Comparison of ENCODE assay signal across 14 cellular contexts in genomic region chr7:68691261-68692216, GRCh38.
DNase-seq lines count a peak whose midpoint lies in the region; ATAC-seq, FAIRE-seq and TF ChIP-seq lines count a peak whose summit lies in the region.
"Had no signal": no experiment of that assay in that cellular context is flagged by ENCODE, and none has a peak within 500 bp of the region (broad histone marks: within the 10 kb centered on the region; RNA-seq: fewer than 3 reads in every experiment).

No MANE protein-coding gene starts in this region.

- peak overlapping the region; percentile 93 for H2BK20ac ChIP-seq in IMR-90 (ENCODE audit: low read depth, low read length)

- peaks cover 25% of the 10 kb centered on the region for H3K9me3 ChIP-seq in A549
- 0 out of 2 replicates have a peak, but pooled peaks cover 3% of the 10 kb centered on the region for H3K9me3 ChIP-seq in IMR-90 (ENCODE audit: control insufficient read depth, insufficient read depth, low read length)
- peaks cover 0 to 7% of the 10 kb centered on the region in 2 donors for H3K9me3 ChIP-seq in lung (ENCODE audit: control insufficient read depth in 2 of 2, insufficient read depth in 1 of 2, low read length in 1 of 2)
- H3K9me3 ChIP-seq: lower lobe of right lung had no signal

- TF ChIP-seq EP300 in A549 (IDR thresholded peaks at IDR 0.05) = peak; percentile 83 to 88; a peak in 4 of 5 replicates

- CTCF ChIA-PET in A549 (lab: Yijun Ruan, JAX) (interaction anchor here (0.6 kb wide), 1 partner anchor 623 kb away, joined by 3 read pairs; no protein-coding TSS in a partner anchor), IMR-90 (lab: Yijun Ruan, JAX) (interaction anchor here (0.6 kb wide), 1 partner anchor 60 kb away, joined by 3 read pairs; no protein-coding TSS in a partner anchor)
- CTCF ChIA-PET in activated naive CD4-positive, alpha-beta T cell treated with anti-CD3 and anti-CD28 coated beads, Interleukin-2, amount 10 ng/mL, durations not matched to agents 7 days and 5 days (lab: Charles Lee) = no interaction called here

- no peak overlapping the region for H3K4me3 Mint-ChIP-seq in activated naive CD4-positive, alpha-beta T cell treated with anti-CD3 and anti-CD28 coated beads, Interleukin-2, amount 10 ng/mL, durations not matched to agents 7 days and 5 days
- H3K4me3 Mint-ChIP-seq: neural crest cell had no signal

- peak overlapping the region; percentile 93 for H2BK120ac ChIP-seq in IMR-90 (ENCODE audit: low read depth, low read length)

- H3K9me3 Mint-ChIP-seq in activated naive CD4-positive, alpha-beta T cell treated with anti-CD3 and anti-CD28 coated beads, Interleukin-2, amount 10 ng/mL, durations not matched to agents 7 days and 5 days = peaks cover 34% of the 10 kb centered on the region

- DNase-seq in A549 (ENCODE audit: low read depth in 1 of 2, low spot score in 1 of 2) = peak; percentile 66 to 93
- DNase-seq in IMR-90 = peak; percentile 90
- DNase-seq in bronchial epithelial cell (ENCODE audit: low read depth) = no peak
- DNase-seq in lung (ENCODE audit: low spot score) = no peak
- DNase-seq in activated naive CD4-positive, alpha-beta T cell treated with anti-CD3 and anti-CD28 coated beads, Interleukin-2, amount 10 ng/mL, durations not matched to agents 7 days and 5 days = no peak
- no peak for DNase-seq in NCI-H2029 (lab: John Stamatoyannopoulos, UW)
- DNase-seq in COLO668 (lab: John Stamatoyannopoulos, UW; ENCODE audit: unreplicated experiment) = no peak
- DNase-seq: lower lobe of right lung, NCI-H1417 treated with DMSO at 0.1 percent for 48 hours, NCI-H524, T-helper 9 cell had no signal

- peak overlapping the region; percentile 70; the same call in 1 of the 2 replicates for H2AK5ac ChIP-seq in IMR-90 (ENCODE audit: low read depth, low read length)

- FAIRE-seq in A549 (lab: Jason Lieb, UNC) = peak; percentile 87
- peak; percentile 58 for FAIRE-seq in bronchial epithelial cell (lab: Jason Lieb, UNC)

- H3K36me3 ChIP-seq in IMR-90 (ENCODE audit: control insufficient read depth, insufficient read depth, low read length) = no peaks in the 10 kb centered on the region
- no peaks in the 10 kb centered on the region for H3K36me3 ChIP-seq in bronchial epithelial cell (ENCODE audit: control insufficient read depth, insufficient read depth, low read length)
- no peaks in the 10 kb centered on the region for H3K36me3 ChIP-seq in lung (ENCODE audit: control insufficient read depth in 2 of 2, insufficient read depth in 2 of 2, low read length in 2 of 2)
- H3K36me3 ChIP-seq: lower lobe of right lung had no signal

- H3K9me1 ChIP-seq in IMR-90 (ENCODE audit: insufficient read depth, low read length) = 0 out of 2 replicates have a peak, but pooled peaks cover 3% of the 10 kb centered on the region

- peak overlapping the region; percentile 22 for H2AK9ac ChIP-seq in IMR-90 (replicated peaks; ENCODE audit: low read depth, low read length, poor library complexity)

- intact Hi-C loops in IMR-90 (cut with micrococcal nuclease) = loop anchor here (1.0 kb wide), 1 partner anchor 8 kb away; no protein-coding TSS in a partner anchor

- TF ChIP-seq RAD21 in A549 (conservative IDR thresholded peaks at IDR 0.05 in 1 of 2, IDR thresholded peaks at IDR 0.05 in 1 of 2) (peak; percentile 42 to 53), IMR-90 (IDR thresholded peaks at IDR 0.05; ENCODE audit: low read length) (no peak)

- TF ChIP-seq CTCF in A549 (IDR thresholded peaks at IDR 0.05) = no peak
- no peak for TF ChIP-seq CTCF in IMR-90 (conservative IDR thresholded peaks at IDR 0.05; ENCODE audit: low read depth, low read length)
- no peak for TF ChIP-seq CTCF in bronchial epithelial cell (IDR thresholded peaks at IDR 0.05; ENCODE audit: insufficient read depth, low read length, severe bottlenecking)
- no peak for TF ChIP-seq CTCF in lung (IDR thresholded peaks at IDR 0.05; ENCODE audit: control extremely low read depth, extremely low read depth)

- no peaks in the 10 kb centered on the region for H3K27me3 Mint-ChIP-seq in activated naive CD4-positive, alpha-beta T cell treated with anti-CD3 and anti-CD28 coated beads, Interleukin-2, amount 10 ng/mL, durations not matched to agents 7 days and 5 days

- no TSS peak for BruUV-seq in IMR-90 (replicated peaks; lab: Mats Ljungman, UMichigan)

- in situ Hi-C loops in IMR-90 (cut with MboI; ENCODE audit: low sequenced_read_pairs) = no loop called here

- H2BK5ac ChIP-seq in IMR-90 (ENCODE audit: low read depth, low read length, poor library complexity, severe bottlenecking) = peak overlapping the region; percentile 75

- H3K27ac ChIP-seq in A549 (peak overlapping the region; percentile 78 to 90), IMR-90 (ENCODE audit: insufficient read depth, low read length) (peak overlapping the region; percentile 41; the same call in 1 of the 2 replicates), lung (ENCODE audit: low read depth in 1 of 2, low read length in 1 of 2) (no peak overlapping the region)
- H3K27ac ChIP-seq: lower lobe of right lung had no signal

- H3K4me2 ChIP-seq in A549 = peak overlapping the region; percentile 60
- H3K4me2 ChIP-seq in IMR-90 (ENCODE audit: low read depth, low read length) = peak overlapping the region; percentile 4

- no peak overlapping the region for H3K27ac Mint-ChIP-seq in activated naive CD4-positive, alpha-beta T cell treated with anti-CD3 and anti-CD28 coated beads, Interleukin-2, amount 10 ng/mL, durations not matched to agents 7 days and 5 days
- H3K27ac Mint-ChIP-seq: activated T-helper 2 cell treated with anti-CD3 and anti-CD28 coated beads, Interferon-gamma antibody, Interleukin-2, Interleukin-4, amounts not matched to agents 10 μg/mL and 5 μg/mL and 100 μg/mL, durations not matched to agents 14 hours and 24 hours and 36 hours had no signal

- no peak overlapping the region for H2BK15ac ChIP-seq in IMR-90 (ENCODE audit: low read depth, low read length)

- H4K8ac ChIP-seq in IMR-90 (ENCODE audit: low read depth in 2 of 2, low read length in 2 of 2) = peak overlapping the region; percentile 34 to 70; a peak in 2 of 4 replicates

- no peaks in the 10 kb centered on the region for H3K79me1 ChIP-seq in IMR-90 (ENCODE audit: low read depth in 1 of 2, low read length in 2 of 2)

- peak overlapping the region; percentile 81 for H3K18ac ChIP-seq in IMR-90 (ENCODE audit: low read depth, low read length)

- peak; percentile 91 to 94 for ATAC-seq in A549
- peak; percentile 79 for ATAC-seq in IMR-90 (ENCODE audit: low read depth)
- ATAC-seq in lung (ENCODE audit: insufficient read depth, low FRiP score) = peak; percentile 36
- ATAC-seq in GM18502 (IDR thresholded peaks at IDR 0.05; ENCODE audit: poor library complexity, unreplicated experiment) = no peak
- ATAC-seq: lower lobe of right lung had no signal

- no peaks in the 10 kb centered on the region for H4K20me1 ChIP-seq in IMR-90 (ENCODE audit: insufficient read depth, low read length)

- H3K56ac ChIP-seq in IMR-90 (ENCODE audit: extremely low read depth, insufficient read depth, low read length) = peak overlapping the region; percentile 54

- H3K14ac ChIP-seq in IMR-90 (replicated peaks; ENCODE audit: low read depth, low read length) = no peak overlapping the region

- H3K4me1 ChIP-seq in A549 (peaks cover 28% of the 10 kb centered on the region), IMR-90 (ENCODE audit: control insufficient read depth, insufficient read depth, low read length) (peaks cover 4% of the 10 kb centered on the region; the same call in 1 of the 2 replicates), lung (ENCODE audit: control insufficient read depth in 2 of 2, insufficient read depth in 2 of 2, low read length in 2 of 2) (no peaks in the 10 kb centered on the region)
- H3K4me1 ChIP-seq: lower lobe of right lung had no signal

- TF ChIP-seq POLR2A in A549 (IDR thresholded peaks at IDR 0.05; ENCODE audit: low read length) = no peak
- no peak for TF ChIP-seq POLR2A in IMR-90 (IDR thresholded peaks at IDR 0.05; ENCODE audit: low read depth, low read length)

- no peak overlapping the region for H3K23ac ChIP-seq in IMR-90 (ENCODE audit: low read depth, low read length)

- H2AFZ ChIP-seq in IMR-90 (replicated peaks; ENCODE audit: low read length, poor library complexity) = peak overlapping the region; percentile 76

- H3K4me3 ChIP-seq in A549 = no peak overlapping the region
- no peak overlapping the region for H3K4me3 ChIP-seq in IMR-90 (ENCODE audit: insufficient read depth, low read depth, low read length)
- no peak overlapping the region for H3K4me3 ChIP-seq in bronchial epithelial cell (ENCODE audit: low read depth, low read length)
- H3K4me3 ChIP-seq in lung = no peak overlapping the region
- H3K4me3 ChIP-seq: lower lobe of right lung had no signal

- dilution Hi-C loops in IMR-90 (cut with HindIII; ENCODE audit: low sequenced_read_pairs, unreplicated experiment) = no loop called here

- H3K36me3 Mint-ChIP-seq in activated naive CD4-positive, alpha-beta T cell treated with anti-CD3 and anti-CD28 coated beads, Interleukin-2, amount 10 ng/mL, durations not matched to agents 7 days and 5 days = no peaks in the 10 kb centered on the region

- H4K91ac ChIP-seq in IMR-90 (ENCODE audit: insufficient read depth, low read depth, low read length) = peak overlapping the region; percentile 89

- no peaks in the 10 kb centered on the region for H3K4me1 Mint-ChIP-seq in activated naive CD4-positive, alpha-beta T cell treated with anti-CD3 and anti-CD28 coated beads, Interleukin-2, amount 10 ng/mL, durations not matched to agents 7 days and 5 days

- H3K4ac ChIP-seq in IMR-90 (ENCODE audit: low read depth, low read length) = peak overlapping the region; percentile 87

- POLR2A ChIA-PET in A549 (lab: Yijun Ruan, JAX) (no interaction called here), IMR-90 (lab: Charles Lee; ENCODE audit: unreplicated experiment) (no interaction called here)

- H3K9ac ChIP-seq in IMR-90 (ENCODE audit: low read depth, low read length) = no peak overlapping the region

- H3K27me3 ChIP-seq in IMR-90 (ENCODE audit: control insufficient read depth, insufficient read depth, low read length) (no peaks in the 10 kb centered on the region), bronchial epithelial cell (ENCODE audit: control insufficient read depth, insufficient read depth, low read length) (no peaks in the 10 kb centered on the region), lung (ENCODE audit: control insufficient read depth, insufficient read depth) (no peaks in the 10 kb centered on the region)

- H4K5ac ChIP-seq in IMR-90 (ENCODE audit: low read depth, low read length) = peak overlapping the region; percentile 28; the same call in 1 of the 2 replicates

- WGBS in A549 (ENCODE audit: missing lambda C conversion rate) = 16% methylated on average over 12 of the region's 12 CpGs
- 50% methylated on average over 1 of the region's 12 CpGs; no CpG with 5 or more reads in 1 of the 2 experiments for WGBS in IMR-90 (ENCODE audit: extremely low coverage in 2 of 2, insufficient read length in 1 of 2), 2 experiments
- 74 to 75% methylated on average over 12 of the region's 12 CpGs for WGBS in lung, 2 donors

TF ChIP-seq in A549, 52 proteins besides CTCF, POLR2A, EP300 and RAD21 (continues in another document):
- TF ChIP-seq TFCP2L1 (CRISPR knock-in tag; IDR thresholded peaks at IDR 0.05) (no peak), KDM1A (IDR thresholded peaks at IDR 0.05; ENCODE audit: low read depth) (no peak)

TF ChIP-seq in IMR-90, 13 proteins besides CTCF, POLR2A, EP300 and RAD21 (continues in another document):
- TF ChIP-seq RCOR1 (IDR thresholded peaks at IDR 0.05; ENCODE audit: insufficient replicate concordance, low read length) = no peak
- TF ChIP-seq NFE2L2 (IDR thresholded peaks at IDR 0.05; ENCODE audit: low read depth, low read length) = no peak
- TF ChIP-seq MAZ (IDR thresholded peaks at IDR 0.05; ENCODE audit: borderline replicate concordance, low read depth, low read length) = no peak

Comparison
In these comparisons a context has a peak if more than half of its experiments do, and no peak if none do; other contexts are left out.
1. DNase-seq: peak in A549 (2 of 2) and IMR-90 (single experiment); none in bronchial epithelial cell (single experiment), lung (single experiment), activated naive CD4-positive, alpha-beta T cell treated with anti-CD3 and anti-CD28 coated beads, Interleukin-2, amount 10 ng/mL, durations not matched to agents 7 days and 5 days (single experiment), NCI-H2029 (single experiment) and COLO668 (single experiment).
2. H3K27ac ChIP-seq: peak in A549 (2 of 2) and IMR-90 (single experiment); none in lung (0 of 2).